18 cellular contexts compared by ENCODE assay signal in genomic region chr11:75874942-75875341, GRCh38. TPM values are rescaled to one million over a fixed set of nuclear protein-coding genes. Genes with fewer than 3 reads are reported as not detected.
DNase-seq lines count a peak whose midpoint lies in the region; ATAC-seq and TF ChIP-seq lines count a peak whose summit lies in the region.
"Had no signal": no experiment of that assay in that cellular context is flagged by ENCODE, and none has a peak within 500 bp of the region (broad histone marks: within the 10 kb centered on the region; RNA-seq: fewer than 3 reads in every experiment).

No MANE protein-coding gene starts in this region.

- DNase-seq in NCI-H82 (lab: John Stamatoyannopoulos, UW) (peak; percentile 11), NCI-H82 treated with DMSO at 0.1 percent for 48 hours (lab: John Stamatoyannopoulos, UW; ENCODE audit: unreplicated experiment) (no peak), naive B cell (no peak), brain microvascular endothelial cell (no peak), SIG-M5 treated with dmso at 0.1 percent for 504 hours (lab: John Stamatoyannopoulos, UW; ENCODE audit: unreplicated experiment) (no peak)
- DNase-seq in activated T-cell treated with anti-CD3 and anti-CD28 coated beads, Interleukin-2, amount 50 U/mL, for 4 hours = no peak
- DNase-seq: 8988T, DMS153, KBM-7, NCI-H1105 treated with DMSO at 0.1 percent for 48 hours, NCI-H187, NCI-H446 treated with DMSO at 0.1 percent for 48 hours, NCI-H774, SIG-M5 had no signal

- no peak for TF ChIP-seq CTCF in brain microvascular endothelial cell (IDR thresholded peaks at IDR 0.05; ENCODE audit: low read depth, low read length, missing control alignments)

- H3K4me3 Mint-ChIP-seq in naive B cell = peak overlapping the region in 1 of 8 donors; percentile 53
- no peak overlapping the region for H3K4me3 Mint-ChIP-seq in activated T-cell treated with anti-CD3 and anti-CD28 coated beads, Interleukin-2, amount 50 U/mL, for 4 hours

- peak overlapping the region; percentile 55 for H3K27ac ChIP-seq in angular gyrus (ENCODE audit: low read depth, low read length)
- H3K27ac ChIP-seq in temporal lobe (ENCODE audit: low read depth, low read length) = peak overlapping the region; percentile 79
- H3K27ac ChIP-seq in brain microvascular endothelial cell = no peak overlapping the region
- H3K27ac ChIP-seq: C4-2B had no signal

- H3K36me3 Mint-ChIP-seq in naive B cell = no peaks in the 10 kb centered on the region
- H3K36me3 Mint-ChIP-seq in activated T-cell treated with anti-CD3 and anti-CD28 coated beads, Interleukin-2, amount 50 U/mL, for 4 hours (ENCODE audit: insufficient read depth) = peaks cover 2% of the 10 kb centered on the region

- in situ Hi-C loops in brain microvascular endothelial cell (cut with HindIII; ENCODE audit: low pct_ligation_motif_present, low sequenced_read_pairs) = no loop called here

- no peak overlapping the region for H3K4me3 ChIP-seq in brain microvascular endothelial cell (ENCODE audit: low read depth, low read length)
- H3K4me3 ChIP-seq: HAP-1 had no signal

- H3K27ac Mint-ChIP-seq in naive B cell = peak overlapping the region in 5 of 6 donors; percentile 45 to 94 (median 74)

- H3K4me1 Mint-ChIP-seq in naive B cell = peaks cover 42 to 66% (median 55%) of the 10 kb centered on the region in 3 donors
- H3K4me1 Mint-ChIP-seq in activated T-cell treated with anti-CD3 and anti-CD28 coated beads, Interleukin-2, amount 50 U/mL, for 4 hours (ENCODE audit: low read depth) = peaks cover 24% of the 10 kb centered on the region

- H3K27me3 Mint-ChIP-seq in naive B cell = no peaks in the 10 kb centered on the region
- H3K27me3 Mint-ChIP-seq in activated T-cell treated with anti-CD3 and anti-CD28 coated beads, Interleukin-2, amount 50 U/mL, for 4 hours (ENCODE audit: low read depth) = no peaks in the 10 kb centered on the region

- H3K27me3 ChIP-seq in brain microvascular endothelial cell (replicated peaks) = no peaks in the 10 kb centered on the region

- H3K9me3 Mint-ChIP-seq in naive B cell = no peaks in the 10 kb centered on the region
- H3K9me3 Mint-ChIP-seq in activated T-cell treated with anti-CD3 and anti-CD28 coated beads, Interleukin-2, amount 50 U/mL, for 4 hours = no peaks in the 10 kb centered on the region

- H3K36me3 ChIP-seq in brain microvascular endothelial cell (replicated peaks) = no peaks in the 10 kb centered on the region

- ATAC-seq in naive B cell (ENCODE audit: low read depth in 2 of 2) = no peak
- ATAC-seq in activated T-cell treated with anti-CD3 and anti-CD28 coated beads, Interleukin-2, amount 50 U/mL, for 4 hours = no peak

RNA-seq across cellular contexts. Expression of gene UVRAG, which starts 59.9 kb away (rescaled TPM):
- polyA plus RNA-seq in naive B cell (ENCODE audit: low read depth in 6 of 6) = 10 to 100 TPM; 39.6 to 94.0 (median 70.8) TPM
- total RNA-seq in temporal lobe = 27.0 TPM
- 10 to 100 TPM; 14.4 to 15.8 (median 14.5) TPM for total RNA-seq in activated T-cell treated with anti-CD3 and anti-CD28 coated beads, Interleukin-2, amount 50 U/mL, for 4 hours
